33 cellular contexts compared by ENCODE assay signal in the genomic region with DNA sequence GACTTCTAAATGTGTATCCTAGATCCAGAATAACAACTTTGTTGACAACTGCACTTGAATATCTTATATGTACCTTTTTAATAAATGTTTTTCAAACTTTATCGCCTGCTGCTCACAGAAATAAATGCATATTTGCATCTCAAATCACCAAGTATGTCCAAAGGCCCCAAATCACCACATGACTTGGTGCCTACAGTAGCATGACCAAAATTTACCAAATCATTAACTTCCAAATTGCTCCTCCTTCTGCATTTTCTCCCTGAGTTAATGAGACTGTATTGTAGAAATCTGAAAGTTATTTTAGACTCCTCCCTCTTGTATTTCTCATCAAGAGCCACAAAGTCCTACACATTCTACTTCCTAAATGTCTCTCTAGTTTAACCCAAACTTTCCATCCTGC.
"Had no signal": no experiment of that assay in that cellular context is flagged by ENCODE, and none has a peak within 500 bp of the region (broad histone marks: within the 10 kb centered on the region; RNA-seq: fewer than 3 reads in every experiment).

No MANE protein-coding gene starts in this region.

- H3K4me3 ChIP-seq: breast epithelium, cardiac muscle cell, colonic mucosa had no signal

- H3K27ac ChIP-seq: ascending aorta, breast epithelium, cardiac muscle cell, colonic mucosa, epithelial cell of prostate, WERI-Rb-1 had no signal

- DNase-seq: activated CD4-positive, alpha-beta memory T cell treated with anti-CD3 and anti-CD28 coated beads for 36 hours; activated CD4-positive, alpha-beta T cell treated with anti-CD3 and anti-CD28 coated beads for 36 hours; activated CD4-positive, alpha-beta T cell treated with anti-CD3 and anti-CD28 coated beads, Interleukin-2, amount 10 ng/mL, durations not matched to agents 24 days and 14 days; activated CD4-positive, CD25-positive, alpha-beta regulatory T cell; activated CD4-positive, CD25-positive, alpha-beta regulatory T cell treated with anti-CD3 and anti-CD28 coated beads, Interleukin-2, amount 50 U/mL, for 72 hours; activated CD8-positive, alpha-beta memory T cell treated with anti-CD3 and anti-CD28 coated beads, Interleukin-2, amount 10 ng/mL, durations not matched to agents 7 days and 5 days; activated CD8-positive, alpha-beta memory T cell treated with anti-CD3 and anti-CD28 coated beads, Interleukin-2, amount 50 U/mL, for 4 hours; activated CD8-positive, alpha-beta T cell treated with anti-CD3 and anti-CD28 coated beads, Interleukin-2, amount 10 ng/mL, durations not matched to agents 7 days and 5 days; activated effector memory CD4-positive, alpha-beta T cell treated with anti-CD3 and anti-CD28 coated beads, Interleukin-2, amount 50 U/mL, for 16 hours; activated naive CD4-positive, alpha-beta T cell treated with anti-CD3 and anti-CD28 coated beads for 36 hours; activated naive CD8-positive, alpha-beta T cell treated with anti-CD3 and anti-CD28 coated beads for 36 hours; activated T-cell treated with anti-CD3 and anti-CD28 coated beads, Interleukin-2, amount 50 U/mL, for 1 hour; activated T-cell treated with anti-CD3 and anti-CD28 coated beads, Interleukin-2, amount 50 U/mL, for 48 hours; central memory CD4-positive, alpha-beta T cell; cerebellar nuclear complex; colonic mucosa; effector CD8-positive, alpha-beta T cell; foreskin fibroblast; head of caudate nucleus; T-helper 1 cell; T-helper 17 cell; T1000; WERI-Rb-1 had no signal

- H3K9me3 ChIP-seq: ascending aorta, breast epithelium, colonic mucosa had no signal

- H3K27me3 ChIP-seq: ascending aorta, breast epithelium, cardiac muscle cell, colonic mucosa had no signal

- H3K27me3 Mint-ChIP-seq: activated CD4-positive, alpha-beta memory T cell treated with anti-CD3 and anti-CD28 coated beads for 36 hours; activated CD4-positive, alpha-beta T cell treated with anti-CD3 and anti-CD28 coated beads for 36 hours; activated CD4-positive, alpha-beta T cell treated with anti-CD3 and anti-CD28 coated beads, Interleukin-2, amount 10 ng/mL, durations not matched to agents 24 days and 14 days; activated CD8-positive, alpha-beta memory T cell treated with anti-CD3 and anti-CD28 coated beads, Interleukin-2, amount 10 ng/mL, durations not matched to agents 7 days and 5 days; activated naive CD4-positive, alpha-beta T cell treated with anti-CD3 and anti-CD28 coated beads, Interleukin-2, amount 50 U/mL, for 24 hours; activated naive CD8-positive, alpha-beta T cell treated with anti-CD3 and anti-CD28 coated beads for 36 hours; brain; T-helper 17 cell had no signal

- ATAC-seq: activated CD4-positive, alpha-beta T cell treated with anti-CD3 and anti-CD28 coated beads for 36 hours; activated CD8-positive, alpha-beta memory T cell treated with anti-CD3 and anti-CD28 coated beads, Interleukin-2, amount 10 ng/mL, durations not matched to agents 7 days and 5 days; activated CD8-positive, alpha-beta T cell treated with anti-CD3 and anti-CD28 coated beads, Interleukin-2, amount 10 ng/mL, durations not matched to agents 7 days and 5 days; esophagus mucosa; T-helper 17 cell had no signal

- H3K9me3 Mint-ChIP-seq: activated CD4-positive, alpha-beta memory T cell treated with anti-CD3 and anti-CD28 coated beads for 36 hours; activated CD4-positive, alpha-beta T cell treated with anti-CD3 and anti-CD28 coated beads, Interleukin-2, amount 10 ng/mL, durations not matched to agents 24 days and 14 days; activated naive CD4-positive, alpha-beta T cell treated with anti-CD3 and anti-CD28 coated beads for 36 hours; activated naive CD4-positive, alpha-beta T cell treated with anti-CD3 and anti-CD28 coated beads, Interleukin-2, amount 50 U/mL, for 24 hours; activated naive CD8-positive, alpha-beta T cell treated with anti-CD3 and anti-CD28 coated beads for 36 hours; activated T-helper 1 cell treated with anti-CD3 and anti-CD28 coated beads, Interleukin-12 subunit alpha, Interleukin-12 subunit beta, Interleukin-2, Interleukin-4 antibody, amounts not matched to agents 30 ng/mL and 10 ng/mL and 1 ng/mL, durations not matched to agents 14 hours and 24 hours and 36 hours; activated T-helper 2 cell treated with anti-CD3 and anti-CD28 coated beads, Interferon-gamma antibody, Interleukin-2, Interleukin-4, amounts not matched to agents 10 μg/mL and 5 μg/mL and 100 μg/mL, durations not matched to agents 14 hours and 24 hours and 36 hours; brain; T-helper 2 cell treated with Interferon-gamma antibody and Interleukin-4, amounts not matched to agents 5 μg/mL and 100 μg/mL, for 36 hours had no signal

- H3K27ac Mint-ChIP-seq: activated CD4-positive, alpha-beta memory T cell treated with anti-CD3 and anti-CD28 coated beads for 36 hours; activated CD4-positive, alpha-beta T cell treated with anti-CD3 and anti-CD28 coated beads for 36 hours; activated CD4-positive, alpha-beta T cell treated with anti-CD3 and anti-CD28 coated beads, Interleukin-2, amount 10 ng/mL, durations not matched to agents 24 days and 14 days; activated CD8-positive, alpha-beta memory T cell treated with anti-CD3 and anti-CD28 coated beads, Interleukin-2, amount 10 ng/mL, durations not matched to agents 7 days and 5 days; activated CD8-positive, alpha-beta T cell treated with anti-CD3 and anti-CD28 coated beads, Interleukin-2, amount 10 ng/mL, durations not matched to agents 7 days and 5 days; activated naive CD4-positive, alpha-beta T cell treated with anti-CD3 and anti-CD28 coated beads for 36 hours; activated naive CD4-positive, alpha-beta T cell treated with anti-CD3 and anti-CD28 coated beads, Interleukin-2, amount 50 U/mL, for 24 hours; activated naive CD8-positive, alpha-beta T cell treated with anti-CD3 and anti-CD28 coated beads for 36 hours; activated T-helper 1 cell treated with anti-CD3 and anti-CD28 coated beads, Interleukin-12 subunit alpha, Interleukin-12 subunit beta, Interleukin-2, Interleukin-4 antibody, amounts not matched to agents 30 ng/mL and 10 ng/mL and 1 ng/mL, durations not matched to agents 14 hours and 24 hours and 36 hours; activated T-helper 2 cell treated with anti-CD3 and anti-CD28 coated beads, Interferon-gamma antibody, Interleukin-2, Interleukin-4, amounts not matched to agents 10 μg/mL and 5 μg/mL and 100 μg/mL, durations not matched to agents 14 hours and 24 hours and 36 hours; T-helper 17 cell; T-helper 2 cell treated with Interferon-gamma antibody and Interleukin-4, amounts not matched to agents 5 μg/mL and 100 μg/mL, for 36 hours had no signal

- H3K4me3 Mint-ChIP-seq: activated CD4-positive, alpha-beta memory T cell treated with anti-CD3 and anti-CD28 coated beads for 36 hours; activated CD4-positive, alpha-beta T cell treated with anti-CD3 and anti-CD28 coated beads for 36 hours; activated CD4-positive, alpha-beta T cell treated with anti-CD3 and anti-CD28 coated beads, Interleukin-2, amount 10 ng/mL, durations not matched to agents 24 days and 14 days; activated CD8-positive, alpha-beta memory T cell treated with anti-CD3 and anti-CD28 coated beads, Interleukin-2, amount 10 ng/mL, durations not matched to agents 7 days and 5 days; activated CD8-positive, alpha-beta T cell treated with anti-CD3 and anti-CD28 coated beads, Interleukin-2, amount 10 ng/mL, durations not matched to agents 7 days and 5 days; activated naive CD4-positive, alpha-beta T cell treated with anti-CD3 and anti-CD28 coated beads for 36 hours; activated naive CD4-positive, alpha-beta T cell treated with anti-CD3 and anti-CD28 coated beads, Interleukin-2, amount 50 U/mL, for 24 hours; activated naive CD8-positive, alpha-beta T cell treated with anti-CD3 and anti-CD28 coated beads for 36 hours; activated T-helper 1 cell treated with anti-CD3 and anti-CD28 coated beads, Interleukin-12 subunit alpha, Interleukin-12 subunit beta, Interleukin-2, Interleukin-4 antibody, amounts not matched to agents 30 ng/mL and 10 ng/mL and 1 ng/mL, durations not matched to agents 14 hours and 24 hours and 36 hours; brain; T-helper 17 cell; T-helper 2 cell treated with Interferon-gamma antibody and Interleukin-4, amounts not matched to agents 5 μg/mL and 100 μg/mL, for 36 hours had no signal

- H3K4me1 ChIP-seq: breast epithelium, colonic mucosa had no signal

- H3K4me1 Mint-ChIP-seq: activated CD4-positive, alpha-beta T cell treated with anti-CD3 and anti-CD28 coated beads for 36 hours; activated CD4-positive, alpha-beta T cell treated with anti-CD3 and anti-CD28 coated beads, Interleukin-2, amount 10 ng/mL, durations not matched to agents 24 days and 14 days; activated CD8-positive, alpha-beta memory T cell treated with anti-CD3 and anti-CD28 coated beads, Interleukin-2, amount 10 ng/mL, durations not matched to agents 7 days and 5 days; activated naive CD4-positive, alpha-beta T cell treated with anti-CD3 and anti-CD28 coated beads, Interleukin-2, amount 50 U/mL, for 24 hours; activated naive CD8-positive, alpha-beta T cell treated with anti-CD3 and anti-CD28 coated beads for 36 hours; T-helper 17 cell had no signal

- H3K36me3 ChIP-seq: ascending aorta, breast epithelium, cardiac muscle cell, colonic mucosa, WERI-Rb-1 had no signal

- H3K36me3 Mint-ChIP-seq: activated CD4-positive, alpha-beta memory T cell treated with anti-CD3 and anti-CD28 coated beads for 36 hours; activated CD8-positive, alpha-beta memory T cell treated with anti-CD3 and anti-CD28 coated beads, Interleukin-2, amount 10 ng/mL, durations not matched to agents 7 days and 5 days; activated naive CD4-positive, alpha-beta T cell treated with anti-CD3 and anti-CD28 coated beads, Interleukin-2, amount 50 U/mL, for 24 hours; activated naive CD8-positive, alpha-beta T cell treated with anti-CD3 and anti-CD28 coated beads for 36 hours; brain had no signal
